19 cellular contexts compared by ENCODE assay signal in the genomic region with DNA sequence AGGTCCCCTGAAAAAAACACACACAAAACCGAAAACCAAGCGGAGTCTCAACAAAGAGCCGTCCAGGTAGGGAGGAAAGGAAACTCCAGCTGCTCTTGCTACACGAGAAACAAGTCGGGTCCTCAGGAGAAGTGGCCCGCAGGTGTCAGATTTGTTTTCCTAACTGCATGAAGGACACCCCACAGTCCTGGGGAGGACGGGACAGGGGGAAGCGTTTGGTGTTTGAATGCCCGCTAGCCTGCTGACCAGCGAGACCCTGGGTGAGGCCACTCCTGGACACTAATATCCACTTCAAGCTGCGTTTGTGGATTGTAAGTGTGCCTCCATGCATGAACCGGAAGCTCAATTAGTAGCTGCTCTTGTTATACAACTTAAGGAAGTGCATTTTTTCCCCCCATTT.
"Had no signal": no experiment of that assay in that cellular context is flagged by ENCODE, and none has a peak within 500 bp of the region (broad histone marks: within the 10 kb centered on the region; RNA-seq: fewer than 3 reads in every experiment).

No MANE protein-coding gene starts in this region.

- ATAC-seq: activated T-cell treated with anti-CD3 and anti-CD28 coated beads, Interleukin-2, amount 50 U/mL, for 4 hours; naive thymus-derived CD8-positive, alpha-beta T cell; right cardiac atrium; T-helper 17 cell had no signal

- H3K27ac ChIP-seq: adrenal gland, WERI-Rb-1 had no signal

- H3K4me3 ChIP-seq: adrenal gland had no signal

- H3K36me3 ChIP-seq: adrenal gland, WERI-Rb-1 had no signal

- DNase-seq: activated CD4-positive, alpha-beta memory T cell treated with anti-CD3 and anti-CD28 coated beads, Interleukin-2, amount 10 ng/mL, durations not matched to agents 7 days and 5 days; activated CD4-positive, alpha-beta T cell treated with anti-CD3 and anti-CD28 coated beads for 4 hours; activated effector memory CD4-positive, alpha-beta T cell treated with Interleukin-2 at 50 U/mL for 16 hours; activated T-cell treated with anti-CD3 and anti-CD28 coated beads, Interleukin-2, amount 50 U/mL, for 4 hours; adrenal gland; dermis blood vessel endothelial cell; erythroblast; kidney glomerular epithelial cell; mesenchymal stem cell; naive thymus-derived CD8-positive, alpha-beta T cell; nucleus accumbens; right cardiac atrium; small intestine; stimulated activated CD4-positive, alpha-beta T cell treated with anti-CD3 and anti-CD28 coated beads, Interleukin-4, amount 100 ng/mL, for 4 hours; stimulated activated CD8-positive, alpha-beta memory T cell treated with anti-CD3 and anti-CD28 coated beads, Interleukin-4, amount 100 ng/mL, for 48 hours; stimulated activated naive CD4-positive, alpha-beta T cell treated with Interleukin-2 at 50 U/mL for 16 hours; substantia nigra; T-helper 17 cell; WERI-Rb-1 had no signal

- H3K9me3 ChIP-seq: adrenal gland had no signal

- H3K4me1 ChIP-seq: adrenal gland had no signal
